In genomic region chr6:152086223-152086873, GRCh38 we compare ENCODE assay signal across 22 cellular contexts.
DNase-seq lines count a peak whose midpoint lies in the region; ATAC-seq, FAIRE-seq and TF ChIP-seq lines count a peak whose summit lies in the region.
"Had no signal": no experiment of that assay in that cellular context is flagged by ENCODE, and none has a peak within 500 bp of the region (broad histone marks: within the 10 kb centered on the region; RNA-seq: fewer than 3 reads in every experiment).

No MANE protein-coding gene starts in this region.

- no peak overlapping the region for H2BK5ac ChIP-seq in neuronal stem cell (ENCODE audit: low read length)

- no peak for DNase-seq in HCT116 (ENCODE audit: low read depth, low spot score)
- no peak for DNase-seq in SJSA1 (ENCODE audit: low read depth in 1 of 2, low spot score in 2 of 2)
- peak; percentile 44 for DNase-seq in fibroblast of mammary gland (ENCODE audit: low read depth)
- DNase-seq in neuronal stem cell (ENCODE audit: low spot score): no peak
- DNase-seq in GM13977 (ENCODE audit: low spot score): no peak
- no peak for DNase-seq in immature natural killer cell
- DNase-seq: CD4-positive, CD25-positive, alpha-beta regulatory T cell; DMS79 treated with DMSO at 0.1 percent for 48 hours; NCI-H1048; NCI-H1436; NCI-H187 treated with DMSO at 0.1 percent for 48 hours; NCI-H2107; NCI-H774; NK-92 treated with Interleukin-12 subunit alpha and Interleukin-12 subunit beta, amount 100 ng/mL, for 24 hours; Peyer's patch; SJCRH30 had no signal

- no peak overlapping the region for H2AK5ac ChIP-seq in neuronal stem cell (ENCODE audit: low read depth, low read length)

- H4K8ac ChIP-seq in neuronal stem cell (ENCODE audit: low read depth, low read length): no peak overlapping the region

- H2BK12ac ChIP-seq in neuronal stem cell (ENCODE audit: low read length): no peak overlapping the region

- TF ChIP-seq RAD21 in HCT116 (IDR thresholded peaks at IDR 0.05; ENCODE audit: low read depth): no peak

- POLR2A ChIA-PET in HCT116 (lab: Charles Lee): no interaction called here

- TF ChIP-seq POLR2A in HCT116 (IDR thresholded peaks at IDR 0.05; ENCODE audit: borderline replicate concordance, extremely low read depth, insufficient read depth, insufficient read length): no peak

- H3K36me3 ChIP-seq in HCT116 (ENCODE audit: control insufficient read depth in 1 of 2, insufficient read depth in 2 of 2, low read length in 2 of 2) (no peaks in the 10 kb centered on the region), SJSA1 (no peaks in the 10 kb centered on the region), neuronal stem cell (replicated peaks in 1 of 2; ENCODE audit: control insufficient read depth in 2 of 2, insufficient read depth in 2 of 2, low read length in 2 of 2) (no peaks in the 10 kb centered on the region)
- H3K36me3 ChIP-seq: Peyer's patch, SJCRH30 had no signal

- RAD21 ChIA-PET in HCT116 (lab: Charles Lee; ENCODE audit: low non-redundant PET in 1 of 2, low total read pairs in 2 of 2, uncharacterized antibody in 2 of 2, unreplicated experiment in 2 of 2): no interaction called here

- no peak overlapping the region for H3K23ac ChIP-seq in neuronal stem cell (ENCODE audit: low read depth, low read length, poor library complexity)

- H3K4ac ChIP-seq in neuronal stem cell (ENCODE audit: low read length): no peak overlapping the region

- intact Hi-C loops in HCT116 (cut with micrococcal nuclease): no loop called here

- no peak for TF ChIP-seq CTCF in HCT116 (IDR thresholded peaks at IDR 0.05 in 2 of 3, conservative IDR thresholded peaks at IDR 0.05 in 1 of 3; ENCODE audit: borderline replicate concordance in 1 of 3, insufficient read depth in 1 of 3, low read depth in 2 of 3, low read length in 2 of 3)
- no peak for TF ChIP-seq CTCF in fibroblast of mammary gland (conservative IDR thresholded peaks at IDR 0.05; ENCODE audit: control insufficient read depth, insufficient read depth, low read depth, low read length)
- no peak for TF ChIP-seq CTCF in GM13977 (IDR thresholded peaks at IDR 0.05; ENCODE audit: extremely low read depth, insufficient read depth, missing control alignments)

- no peaks in the 10 kb centered on the region; the same call in 1 of the 2 replicates for H3K9me2 ChIP-seq in HCT116 (ENCODE audit: insufficient read depth)

- ATAC-seq in HCT116 (no peak), SK-N-SH treated with all-trans-retinoic acid at 6 μM for 48 hours (no peak)
- ATAC-seq: A549, GM12878, GM23338 had no signal

- no peak overlapping the region for H3K9ac ChIP-seq in HCT116 (ENCODE audit: low read length)
- no peak overlapping the region for H3K9ac ChIP-seq in neuronal stem cell (ENCODE audit: low read depth, low read length, poor library complexity)
- H3K9ac ChIP-seq: KMS-11 had no signal

- H3K9me3 ChIP-seq in HCT116 (ENCODE audit: control insufficient read depth in 1 of 2, insufficient read depth in 1 of 2, low read depth in 1 of 2, low read length in 2 of 2): no peaks in the 10 kb centered on the region
- no peaks in the 10 kb centered on the region for H3K9me3 ChIP-seq in SJSA1 (replicated peaks)
- no peaks in the 10 kb centered on the region for H3K9me3 ChIP-seq in neuronal stem cell (replicated peaks in 1 of 2; ENCODE audit: control insufficient read depth in 2 of 2, insufficient read depth in 1 of 2, low read depth in 1 of 2, low read length in 2 of 2)
- H3K9me3 ChIP-seq: A549, Peyer's patch, SJCRH30 had no signal

- H3K4me3 Mint-ChIP-seq in immature natural killer cell: no peak overlapping the region
- H3K4me3 Mint-ChIP-seq: CD4-positive, CD25-positive, alpha-beta regulatory T cell; GM23338 had no signal

- no peaks in the 10 kb centered on the region for H3K27me3 ChIP-seq in HCT116 (ENCODE audit: insufficient read depth, low read length)
- H3K27me3 ChIP-seq in SJSA1 (replicated peaks): no peaks in the 10 kb centered on the region
- no peaks in the 10 kb centered on the region for H3K27me3 ChIP-seq in neuronal stem cell (ENCODE audit: control insufficient read depth in 3 of 3, insufficient read depth in 3 of 3, low read depth in 1 of 3, low read length in 3 of 3)
- H3K27me3 ChIP-seq: Peyer's patch, SJCRH30 had no signal

- no peak overlapping the region for H3K4me3 ChIP-seq in HCT116 (replicated peaks in 1 of 2; ENCODE audit: low read depth in 1 of 2, low read length in 2 of 2)
- no peak overlapping the region for H3K4me3 ChIP-seq in SJSA1
- no peak overlapping the region for H3K4me3 ChIP-seq in fibroblast of mammary gland (ENCODE audit: control insufficient read depth, low read depth, low read length)
- H3K4me3 ChIP-seq in neuronal stem cell (ENCODE audit: low read length in 2 of 2): no peak overlapping the region
- H3K4me3 ChIP-seq: A549, GM12878, GM23338, Peyer's patch, SJCRH30 had no signal

- H2BK15ac ChIP-seq in neuronal stem cell (ENCODE audit: low read length): no peak overlapping the region

- no CpG with 5 or more reads among the region's 3 CpGs for WGBS in neuronal stem cell (ENCODE audit: extremely low coverage in 2 of 2, insufficient read length in 2 of 2, insufficient replicate concordance in 1 of 2), 2 donors

- peak; percentile 81 for FAIRE-seq in A204.1 (lab: Jason Lieb, UNC)
- FAIRE-seq: A549, GM12878 had no signal

- peaks cover 0 to 2% (median 0%) of the 10 kb centered on the region in 6 donors for H3K9me3 Mint-ChIP-seq in immature natural killer cell

- CTCF ChIA-PET in HCT116 (lab: Charles Lee): no interaction called here

- H3K4me1 Mint-ChIP-seq in immature natural killer cell: no peaks in the 10 kb centered on the region
- H3K4me1 Mint-ChIP-seq: CD4-positive, CD25-positive, alpha-beta regulatory T cell; GM23338 had no signal

- H3K4me2 ChIP-seq in HCT116 (ENCODE audit: low read length): peak overlapping the region; percentile 58; the same call in 1 of the 2 replicates
- no peak overlapping the region for H3K4me2 ChIP-seq in neuronal stem cell (ENCODE audit: insufficient read depth, low read length, poor library complexity, severe bottlenecking)
- H3K4me2 ChIP-seq: A549, GM23338, KMS-11 had no signal

- in situ Hi-C loops in GM13977 (cut with MboI; ENCODE audit: low pct_unique_long_range_greater_than_20kb, low sequenced_read_pairs, unreplicated experiment): no loop called here

- H2BK120ac ChIP-seq in neuronal stem cell (ENCODE audit: low read depth, low read length): no peak overlapping the region

- H3K79me2 ChIP-seq in HCT116 (ENCODE audit: insufficient read depth, low read length): no peaks in the 10 kb centered on the region

- H2AFZ ChIP-seq in HCT116 (ENCODE audit: low read depth, low read length, poor library complexity, severe bottlenecking) (no peak overlapping the region), neuronal stem cell (ENCODE audit: low read length) (no peak overlapping the region)
- H2AFZ ChIP-seq: GM23338 had no signal

- H3K27ac ChIP-seq in HCT116 (ENCODE audit: low read depth, low read length) (no peak overlapping the region), SJSA1 (peak overlapping the region; percentile 23), neuronal stem cell (replicated peaks; ENCODE audit: low read length) (no peak overlapping the region)
- H3K27ac ChIP-seq: A549, KMS-11, Peyer's patch, SJCRH30 had no signal

- peaks cover 0 to 5% (median 2%) of the 10 kb centered on the region in 3 donors for H3K27me3 Mint-ChIP-seq in immature natural killer cell (ENCODE audit: low read depth in 3 of 3)
- H3K27me3 Mint-ChIP-seq: CD4-positive, CD25-positive, alpha-beta regulatory T cell had no signal

- no peak overlapping the region for H4K91ac ChIP-seq in neuronal stem cell (ENCODE audit: low read depth, low read length, poor library complexity)

- no peak overlapping the region for H3K14ac ChIP-seq in neuronal stem cell (ENCODE audit: low read length)

- BruUV-seq in HCT116 (replicated peaks; lab: Mats Ljungman, UMichigan): no TSS peak

- H3K79me1 ChIP-seq in neuronal stem cell (ENCODE audit: low read depth, low read length): no peaks in the 10 kb centered on the region

- H4K20me1 ChIP-seq in HCT116 (ENCODE audit: insufficient read depth): no peaks in the 10 kb centered on the region

- H3K4me1 ChIP-seq in HCT116 (ENCODE audit: control insufficient read depth in 1 of 2, insufficient read depth in 2 of 2, low read length in 2 of 2) (peaks cover 0 to 32% of the 10 kb centered on the region in 2 experiments; a peak in 2 of 4 replicates), SJSA1 (replicated peaks) (peaks cover 35% of the 10 kb centered on the region), neuronal stem cell (ENCODE audit: control insufficient read depth in 2 of 2, insufficient read depth in 1 of 2, low read depth in 1 of 2, low read length in 2 of 2) (no peaks in the 10 kb centered on the region)
- H3K4me1 ChIP-seq: A549, Peyer's patch had no signal

- H3K36me3 Mint-ChIP-seq in immature natural killer cell: no peaks in the 10 kb centered on the region

- H3K18ac ChIP-seq in neuronal stem cell (ENCODE audit: low read length): no peak overlapping the region

- H3K27ac Mint-ChIP-seq in immature natural killer cell: no peak overlapping the region
- H3K27ac Mint-ChIP-seq: CD4-positive, CD25-positive, alpha-beta regulatory T cell; GM23338 had no signal

TF ChIP-seq in HCT116, 20 proteins besides CTCF, POLR2A, EP300 and RAD21 (continues in another document):
- TF ChIP-seq CBX3 (IDR thresholded peaks at IDR 0.05; ENCODE audit: low read depth): no peak
- TF ChIP-seq, protein P1, sequence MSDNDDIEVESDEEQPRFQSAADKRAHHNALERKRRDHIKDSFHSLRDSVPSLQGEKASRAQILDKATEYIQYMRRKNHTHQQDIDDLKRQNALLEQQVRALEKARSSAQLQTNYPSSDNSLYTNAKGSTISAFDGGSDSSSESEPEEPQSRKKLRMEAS (IDR thresholded peaks at IDR 0.05): no peak
- TF ChIP-seq FOSL1 (IDR thresholded peaks at IDR 0.05; ENCODE audit: low read depth): no peak

TF ChIP-seq in SK-N-SH treated with all-trans-retinoic acid at 6 μM for 48 hours, 23 proteins besides CTCF, POLR2A, EP300 and RAD21 (continues in another document):
- no peak for TF ChIP-seq CSRNP3 (CRISPR knock-in tag; IDR thresholded peaks at IDR 0.05)
- TF ChIP-seq ZFP30 (CRISPR knock-in tag; IDR thresholded peaks at IDR 0.05): no peak
- TF ChIP-seq ARNTL (CRISPR knock-in tag; IDR thresholded peaks at IDR 0.05; ENCODE audit: borderline replicate concordance, low read depth): no peak
- TF ChIP-seq ESRRG (CRISPR knock-in tag; IDR thresholded peaks at IDR 0.05): no peak
- no peak for TF ChIP-seq ZNF565 (CRISPR knock-in tag; conservative IDR thresholded peaks at IDR 0.05; ENCODE audit: low read depth)
- TF ChIP-seq CSDC2 (CRISPR knock-in tag; IDR thresholded peaks at IDR 0.05): no peak
